1 cellular context compared by ENCODE assay signal in the genomic region with DNA sequence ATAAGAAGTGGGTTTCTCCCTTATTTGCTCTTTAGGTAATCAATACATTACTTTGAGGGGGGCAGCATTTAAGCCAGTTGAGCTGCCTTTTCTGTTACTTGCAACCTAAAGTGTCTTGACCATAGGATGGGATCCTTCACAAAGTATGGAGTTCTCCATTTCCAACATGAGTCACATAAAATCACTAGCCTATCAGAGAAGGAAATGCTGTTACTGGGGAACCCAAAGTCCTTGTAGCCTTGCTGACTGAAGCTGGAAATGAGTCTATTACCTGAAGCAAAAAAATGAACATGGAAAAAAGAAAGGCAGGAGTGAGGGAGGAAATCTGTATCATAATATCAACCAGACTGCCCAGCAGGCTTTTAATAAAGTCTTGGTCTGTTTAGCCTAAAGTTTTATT.
TF ChIP-seq lines count a peak whose summit lies in the region.

No MANE protein-coding gene starts in this region.

TF ChIP-seq in HepG2, 621 proteins besides CTCF, POLR2A, EP300 and RAD21 (continued from another document):
- TF ChIP-seq ATM (IDR thresholded peaks at IDR 0.05; ENCODE audit: borderline replicate concordance) = no peak
- TF ChIP-seq, protein P1, sequence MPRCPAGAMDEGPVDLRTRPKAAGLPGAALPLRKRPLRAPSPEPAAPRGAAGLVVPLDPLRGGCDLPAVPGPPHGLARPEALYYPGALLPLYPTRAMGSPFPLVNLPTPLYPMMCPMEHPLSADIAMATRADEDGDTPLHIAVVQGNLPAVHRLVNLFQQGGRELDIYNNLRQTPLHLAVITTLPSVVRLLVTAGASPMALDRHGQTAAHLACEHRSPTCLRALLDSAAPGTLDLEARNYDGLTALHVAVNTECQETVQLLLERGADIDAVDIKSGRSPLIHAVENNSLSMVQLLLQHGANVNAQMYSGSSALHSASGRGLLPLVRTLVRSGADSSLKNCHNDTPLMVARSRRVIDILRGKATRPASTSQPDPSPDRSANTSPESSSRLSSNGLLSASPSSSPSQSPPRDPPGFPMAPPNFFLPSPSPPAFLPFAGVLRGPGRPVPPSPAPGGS (CRISPR knock-in tag; IDR thresholded peaks at IDR 0.05) = no peak
- TF ChIP-seq ZSCAN9 (CRISPR knock-in tag; IDR thresholded peaks at IDR 0.05; ENCODE audit: borderline replicate concordance) = no peak
